ENCODE assay signal across 8 cellular contexts in the genomic region with DNA sequence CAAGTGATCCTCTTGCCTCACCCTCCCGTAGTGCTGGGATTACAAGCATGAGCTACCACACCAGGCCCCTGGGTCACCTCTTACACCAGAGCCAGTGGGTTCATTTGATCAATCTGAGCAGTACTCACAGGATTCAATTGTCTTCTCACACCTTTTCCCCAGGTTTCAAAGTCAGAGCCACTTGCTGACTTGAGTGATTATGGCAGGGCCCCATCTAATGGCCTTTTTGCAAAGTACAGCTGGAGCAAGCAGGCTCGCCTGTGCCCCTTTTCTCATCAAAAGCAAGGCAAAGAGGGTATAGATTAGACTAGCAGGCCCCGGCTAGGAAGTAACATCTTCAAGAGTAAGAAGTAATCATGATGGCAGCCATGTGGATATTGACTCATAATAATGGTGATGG.
DNase-seq lines count a peak whose midpoint lies in the region; ATAC-seq and TF ChIP-seq lines count a peak whose summit lies in the region.

No MANE protein-coding gene starts in this region.

- ATAC-seq in HG03354 (IDR thresholded peaks at IDR 0.05; ENCODE audit: poor library complexity, severe bottlenecking, unreplicated experiment) (peak; percentile 60), HG02981 (IDR thresholded peaks at IDR 0.05; ENCODE audit: unreplicated experiment) (no peak)

- H3K36me3 Mint-ChIP-seq in activated naive CD8-positive, alpha-beta T cell = no peaks in the 10 kb centered on the region
- peaks cover 7 to 8% of the 10 kb centered on the region in 2 donors for H3K36me3 Mint-ChIP-seq in CD14-positive monocyte

- TF ChIP-seq CTCF in CD14-positive monocyte (IDR thresholded peaks at IDR 0.05) = no peak

- H3K4me3 Mint-ChIP-seq in activated naive CD8-positive, alpha-beta T cell = no peak overlapping the region
- no peak overlapping the region for H3K4me3 Mint-ChIP-seq in CD14-positive monocyte

- intact Hi-C loops in CD14-positive monocyte (cut with micrococcal nuclease) = no loop called here

- DNase-seq in GM04504 (ENCODE audit: low read depth) = peak; percentile 20
- peak; percentile 32 for DNase-seq in RKO (ENCODE audit: low spot score)
- peak; percentile 33 for DNase-seq in iPS DF 4.7 (ENCODE audit: extremely low read depth, low spot score)
- peak; percentile 6 for DNase-seq in stimulated activated CD8-positive, alpha-beta memory T cell treated with anti-CD3 and anti-CD28 coated beads, Interleukin-7, amount 100 ng/mL, for 4 hours (ENCODE audit: low read depth in 2 of 2)
- DNase-seq in CD14-positive monocyte (ENCODE audit: low spot score) = no peak

- H3K9me3 Mint-ChIP-seq in activated naive CD8-positive, alpha-beta T cell (ENCODE audit: low read depth) = no peaks in the 10 kb centered on the region
- H3K9me3 Mint-ChIP-seq in CD14-positive monocyte = no peaks in the 10 kb centered on the region

- H3K27ac Mint-ChIP-seq in activated naive CD8-positive, alpha-beta T cell = peak overlapping the region; percentile 25
- no peak overlapping the region for H3K27ac Mint-ChIP-seq in CD14-positive monocyte

- H3K4me1 Mint-ChIP-seq in activated naive CD8-positive, alpha-beta T cell (ENCODE audit: low read depth) = peaks cover 21% of the 10 kb centered on the region
- no peaks in the 10 kb centered on the region for H3K4me1 Mint-ChIP-seq in CD14-positive monocyte

- H3K27me3 Mint-ChIP-seq in activated naive CD8-positive, alpha-beta T cell = no peaks in the 10 kb centered on the region
- H3K27me3 Mint-ChIP-seq in CD14-positive monocyte (ENCODE audit: low read depth in 3 of 3) = peaks cover 0 to 1% (median 0%) of the 10 kb centered on the region in 3 donors
